15 cellular contexts compared by ENCODE assay signal in the genomic region with DNA sequence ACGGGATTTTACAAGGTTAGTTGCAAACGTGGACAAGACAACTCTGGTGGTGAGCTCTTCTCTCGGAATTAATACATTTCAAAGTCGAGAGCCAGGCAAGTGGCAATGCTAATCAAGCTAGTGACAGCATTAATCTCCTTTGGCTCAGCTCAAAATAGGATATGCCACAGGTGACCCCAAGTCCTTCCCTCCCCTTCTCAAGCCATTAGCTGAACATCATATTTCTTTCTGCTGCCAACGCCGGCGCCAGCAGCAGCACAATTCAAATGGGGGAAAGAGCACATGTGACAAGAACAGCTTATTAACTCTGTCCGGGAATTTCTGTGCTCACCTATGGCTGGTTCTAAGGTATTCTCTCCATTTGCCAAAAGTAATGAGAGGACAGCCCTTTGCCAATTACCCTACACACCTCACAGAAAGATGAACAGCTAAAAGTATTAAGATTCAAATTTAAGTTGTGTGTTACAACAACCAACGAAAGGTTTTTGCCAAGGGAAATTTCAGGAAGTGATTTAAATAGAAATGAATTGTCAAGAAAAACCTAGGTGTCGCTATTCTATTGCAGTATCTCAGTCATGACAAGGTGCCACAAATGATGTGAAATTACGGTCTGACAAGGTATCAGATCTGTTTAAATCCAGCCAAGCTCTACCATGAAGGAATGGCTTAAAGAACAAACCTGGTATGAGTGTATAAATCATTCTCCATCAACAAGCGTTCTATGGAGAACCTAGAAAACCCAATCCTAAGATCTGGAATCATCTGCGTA.
"Had no signal": no experiment of that assay in that cellular context is flagged by ENCODE, and none has a peak within 500 bp of the region (broad histone marks: within the 10 kb centered on the region; RNA-seq: fewer than 3 reads in every experiment).

No MANE protein-coding gene starts in this region.

- H3K27ac Mint-ChIP-seq: activated CD8-positive, alpha-beta T cell treated with anti-CD3 and anti-CD28 coated beads for 36 hours; activated naive CD8-positive, alpha-beta T cell treated with anti-CD3 and anti-CD28 coated beads, Interleukin-2, amount 50 U/mL, for 24 hours; activated T-helper 1 cell treated with anti-CD3 and anti-CD28 coated beads, Interleukin-12 subunit alpha, Interleukin-12 subunit beta, Interleukin-2, Interleukin-4 antibody, amounts not matched to agents 30 ng/mL and 10 ng/mL and 1 ng/mL, durations not matched to agents 14 hours and 24 hours and 36 hours; stimulated activated naive CD8-positive, alpha-beta T cell treated with anti-CD3 and anti-CD28 coated beads, Interleukin-15, Interleukin-2, amounts not matched to agents 100 ng/mL and 50 ng/mL, for 24 hours had no signal

- H3K36me3 ChIP-seq: colonic mucosa, gastrocnemius medialis had no signal

- ATAC-seq: activated CD8-positive, alpha-beta T cell treated with anti-CD3 and anti-CD28 coated beads for 36 hours; activated naive CD8-positive, alpha-beta T cell treated with anti-CD3 and anti-CD28 coated beads, Interleukin-2, amount 50 U/mL, for 24 hours; gastrocnemius medialis had no signal

- H3K27ac ChIP-seq: colonic mucosa, gastrocnemius medialis had no signal

- H3K27me3 Mint-ChIP-seq: activated CD8-positive, alpha-beta T cell treated with anti-CD3 and anti-CD28 coated beads for 36 hours; stimulated activated naive CD8-positive, alpha-beta T cell treated with anti-CD3 and anti-CD28 coated beads, Interleukin-15, Interleukin-2, amounts not matched to agents 100 ng/mL and 50 ng/mL, for 24 hours had no signal

- H3K9me3 ChIP-seq: colonic mucosa, gastrocnemius medialis had no signal

- H3K9me3 Mint-ChIP-seq: activated CD8-positive, alpha-beta T cell treated with anti-CD3 and anti-CD28 coated beads for 36 hours; activated naive CD8-positive, alpha-beta T cell treated with anti-CD3 and anti-CD28 coated beads, Interleukin-2, amount 50 U/mL, for 24 hours; stimulated activated naive CD8-positive, alpha-beta T cell treated with anti-CD3 and anti-CD28 coated beads, Interleukin-15, Interleukin-2, amounts not matched to agents 100 ng/mL and 50 ng/mL, for 24 hours had no signal

- H3K4me3 ChIP-seq: colonic mucosa, gastrocnemius medialis had no signal

- H3K4me1 Mint-ChIP-seq: activated naive CD8-positive, alpha-beta T cell treated with anti-CD3 and anti-CD28 coated beads, Interleukin-2, amount 50 U/mL, for 24 hours had no signal

- H3K4me1 ChIP-seq: colonic mucosa, gastrocnemius medialis had no signal

- H3K4me3 Mint-ChIP-seq: activated CD8-positive, alpha-beta T cell treated with anti-CD3 and anti-CD28 coated beads for 36 hours; activated naive CD8-positive, alpha-beta T cell treated with anti-CD3 and anti-CD28 coated beads, Interleukin-2, amount 50 U/mL, for 24 hours; activated T-helper 1 cell treated with anti-CD3 and anti-CD28 coated beads, Interleukin-12 subunit alpha, Interleukin-12 subunit beta, Interleukin-2, Interleukin-4 antibody, amounts not matched to agents 30 ng/mL and 10 ng/mL and 1 ng/mL, durations not matched to agents 14 hours and 24 hours and 36 hours; nephron progenitor cell; stimulated activated naive CD8-positive, alpha-beta T cell treated with anti-CD3 and anti-CD28 coated beads, Interleukin-15, Interleukin-2, amounts not matched to agents 100 ng/mL and 50 ng/mL, for 24 hours had no signal

- H3K27me3 ChIP-seq: colonic mucosa, gastrocnemius medialis had no signal

- DNase-seq: activated CD4-positive, alpha-beta T cell treated with anti-CD3 and anti-CD28 coated beads for 4 hours; activated CD8-positive, alpha-beta memory T cell treated with anti-CD3 and anti-CD28 coated beads, Interleukin-2, amount 50 U/mL, for 4 hours; activated CD8-positive, alpha-beta T cell treated with anti-CD3 and anti-CD28 coated beads for 36 hours; activated naive CD4-positive, alpha-beta T cell treated with Interleukin-2 at 50 U/mL for 16 hours; activated naive CD8-positive, alpha-beta T cell treated with anti-CD3 and anti-CD28 coated beads, Interleukin-2, amount 50 U/mL, for 24 hours; colonic mucosa; effector CD8-positive, alpha-beta T cell; gastrocnemius medialis; mesendoderm; nephron progenitor cell; stimulated activated CD4-positive, alpha-beta T cell treated with anti-CD3 and anti-CD28 coated beads, Interleukin-4, amount 100 ng/mL, for 1 hour; stimulated activated CD8-positive, alpha-beta memory T cell treated with anti-CD3 and anti-CD28 coated beads, Interleukin-4, amount 100 ng/mL, for 48 hours; T1000 had no signal
